8 cellular contexts compared by ENCODE assay signal in the genomic region with DNA sequence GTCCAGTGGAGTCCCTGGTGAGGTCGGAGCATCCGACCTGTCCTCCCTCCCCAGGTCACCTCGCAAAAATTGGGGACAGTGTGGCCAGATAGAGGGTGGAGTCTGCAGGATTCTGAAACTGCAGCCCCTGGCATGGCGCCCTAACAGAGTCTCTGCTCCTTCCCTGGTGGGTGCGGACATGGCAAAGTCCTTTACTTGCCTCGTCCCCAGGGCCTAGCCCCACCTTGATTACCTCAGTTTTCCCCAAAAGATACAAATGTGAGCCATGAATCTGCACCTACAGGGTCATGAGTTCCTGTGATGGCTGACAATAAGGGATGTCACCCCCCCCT. TPM values are rescaled to one million over a fixed set of nuclear protein-coding genes. Genes with fewer than 3 reads are reported as not detected.
DNase-seq lines count a peak whose midpoint lies in the region; ATAC-seq and TF ChIP-seq lines count a peak whose summit lies in the region.

No MANE protein-coding gene starts in this region.

- peak overlapping the region; percentile 74; the same call in 1 of the 2 replicates for H3K9ac ChIP-seq in KMS-11

- peaks cover 5% of the 10 kb centered on the region for H3K4me1 Mint-ChIP-seq in progenitor cell of endocrine pancreas (ENCODE audit: low read depth)

- TF ChIP-seq CTCF in AG10803 (conservative IDR thresholded peaks at IDR 0.05; ENCODE audit: low read length) = no peak
- peak; percentile 56 for TF ChIP-seq CTCF in KMS-11 (conservative IDR thresholded peaks at IDR 0.05; ENCODE audit: low read depth, low read length)
- TF ChIP-seq CTCF in progenitor cell of endocrine pancreas (IDR thresholded peaks at IDR 0.05; ENCODE audit: unreplicated experiment) = no peak

- peak; percentile 36 for ATAC-seq in GM21360 (IDR thresholded peaks at IDR 0.05; ENCODE audit: unreplicated experiment)

- H3K9me3 Mint-ChIP-seq in progenitor cell of endocrine pancreas (ENCODE audit: low read depth) = no peaks in the 10 kb centered on the region

- H3K79me2 ChIP-seq in KMS-11 (ENCODE audit: insufficient read depth, low read depth) = no peaks in the 10 kb centered on the region

- peak overlapping the region; percentile 81 for H3K4me3 ChIP-seq in AG10803 (ENCODE audit: low read length)
- no peak overlapping the region for H3K4me3 ChIP-seq in KMS-11 (IDR thresholded peaks at IDR 0.05; ENCODE audit: insufficient read depth, low read depth, low read length)
- H3K4me3 ChIP-seq in effector memory CD4-positive, alpha-beta T cell (ENCODE audit: insufficient read depth, low read depth, low read length, poor library complexity, severe bottlenecking) = peak overlapping the region; percentile 65

- H3K9me3 ChIP-seq in effector memory CD4-positive, alpha-beta T cell (ENCODE audit: control insufficient read depth, low read length) = no peaks in the 10 kb centered on the region

- no peak overlapping the region for H3K27ac Mint-ChIP-seq in progenitor cell of endocrine pancreas

- peak overlapping the region; percentile 93 for H2AFZ ChIP-seq in KMS-11 (ENCODE audit: low read depth)

- H3K36me3 ChIP-seq in KMS-11 (ENCODE audit: insufficient read depth) = no peaks in the 10 kb centered on the region
- no peaks in the 10 kb centered on the region for H3K36me3 ChIP-seq in effector memory CD4-positive, alpha-beta T cell (ENCODE audit: control insufficient read depth, insufficient read depth, low read length)

- no peak for DNase-seq in AG10803 (ENCODE audit: low read depth)
- no peak for DNase-seq in effector memory CD4-positive, alpha-beta T cell
- no peak for DNase-seq in progenitor cell of endocrine pancreas (ENCODE audit: low spot score, unreplicated experiment)
- DNase-seq in medulla oblongata (ENCODE audit: extremely low spot score) = no peak
- DNase-seq in DMS114 treated with DMSO at 0.1 percent for 48 hours (lab: John Stamatoyannopoulos, UW; ENCODE audit: unreplicated experiment) = no peak
- no peak for DNase-seq in NCI-H2081 treated with DMSO at 0.1 percent for 48 hours (lab: John Stamatoyannopoulos, UW)

- H4K20me1 ChIP-seq in KMS-11 (ENCODE audit: insufficient read depth) = no peaks in the 10 kb centered on the region

- H3K4me1 ChIP-seq in KMS-11 (ENCODE audit: low read depth, poor library complexity, severe bottlenecking) = peaks cover 11% of the 10 kb centered on the region
- H3K4me1 ChIP-seq in effector memory CD4-positive, alpha-beta T cell (ENCODE audit: control insufficient read depth, insufficient read depth, low read length, poor library complexity, severe bottlenecking) = peaks cover 6% of the 10 kb centered on the region

- H3K27me3 Mint-ChIP-seq in progenitor cell of endocrine pancreas = peaks cover 6% of the 10 kb centered on the region

- no peaks in the 10 kb centered on the region for H3K27me3 ChIP-seq in KMS-11 (ENCODE audit: insufficient read depth, low read depth)
- H3K27me3 ChIP-seq in effector memory CD4-positive, alpha-beta T cell (replicated peaks; ENCODE audit: control insufficient read depth, insufficient read depth, low read length, poor library complexity, severe bottlenecking) = no peaks in the 10 kb centered on the region

- H3K36me3 Mint-ChIP-seq in progenitor cell of endocrine pancreas (ENCODE audit: insufficient read depth) = peaks cover 2% of the 10 kb centered on the region

- H3K27ac ChIP-seq in KMS-11 = peak overlapping the region; percentile 27; the same call in 1 of the 2 replicates
- H3K27ac ChIP-seq in effector memory CD4-positive, alpha-beta T cell (ENCODE audit: insufficient read depth, low read length, poor library complexity, severe bottlenecking) = peak overlapping the region; percentile 64

- peak overlapping the region; percentile 83 for H3K4me3 Mint-ChIP-seq in progenitor cell of endocrine pancreas (ENCODE audit: low read depth)

- peak overlapping the region; percentile 83 for H3K4me2 ChIP-seq in KMS-11

RNA-seq across cellular contexts. Expression of a gene that starts 47.7 kb away (rescaled TPM):
- total RNA-seq in progenitor cell of endocrine pancreas = not detected in 2 replicates

RNA-seq across cellular contexts. Expression of a gene that starts 55.5 kb away (rescaled TPM):
- total RNA-seq in progenitor cell of endocrine pancreas = 62.3 and 69.5 TPM in 2 replicates
